Comparison of ENCODE assay signal across 1 cellular context in the genomic region with DNA sequence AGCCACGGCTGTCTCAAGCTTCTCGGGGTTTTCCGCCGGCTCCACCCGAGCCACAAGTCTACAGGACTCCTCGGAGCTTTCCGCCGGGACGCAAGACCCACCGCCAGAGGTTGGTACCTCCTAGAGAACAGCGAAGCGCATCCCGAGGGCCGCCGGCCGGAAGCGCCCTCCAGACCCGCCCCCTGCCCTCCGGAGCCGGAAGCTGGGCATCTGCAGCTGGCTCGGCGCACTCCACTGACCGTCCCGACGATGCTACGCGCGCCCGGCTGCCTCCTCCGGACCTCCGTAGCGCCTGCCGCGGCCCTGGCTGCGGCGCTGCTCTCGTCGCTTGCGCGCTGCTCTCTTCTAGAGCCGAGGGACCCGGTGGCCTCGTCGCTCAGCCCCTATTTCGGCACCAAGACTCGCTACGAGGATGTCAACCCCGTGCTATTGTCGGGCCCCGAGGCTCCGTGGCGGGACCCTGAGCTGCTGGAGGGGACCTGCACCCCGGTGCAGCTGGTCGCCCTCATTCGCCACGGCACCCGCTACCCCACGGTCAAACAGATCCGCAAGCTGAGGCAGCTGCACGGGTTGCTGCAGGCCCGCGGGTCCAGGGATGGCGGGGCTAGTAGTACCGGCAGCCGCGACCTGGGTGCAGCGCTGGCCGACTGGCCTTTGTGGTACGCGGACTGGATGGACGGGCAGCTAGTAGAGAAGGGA.
TF ChIP-seq lines count a peak whose summit lies in the region.

A gene with protein sequence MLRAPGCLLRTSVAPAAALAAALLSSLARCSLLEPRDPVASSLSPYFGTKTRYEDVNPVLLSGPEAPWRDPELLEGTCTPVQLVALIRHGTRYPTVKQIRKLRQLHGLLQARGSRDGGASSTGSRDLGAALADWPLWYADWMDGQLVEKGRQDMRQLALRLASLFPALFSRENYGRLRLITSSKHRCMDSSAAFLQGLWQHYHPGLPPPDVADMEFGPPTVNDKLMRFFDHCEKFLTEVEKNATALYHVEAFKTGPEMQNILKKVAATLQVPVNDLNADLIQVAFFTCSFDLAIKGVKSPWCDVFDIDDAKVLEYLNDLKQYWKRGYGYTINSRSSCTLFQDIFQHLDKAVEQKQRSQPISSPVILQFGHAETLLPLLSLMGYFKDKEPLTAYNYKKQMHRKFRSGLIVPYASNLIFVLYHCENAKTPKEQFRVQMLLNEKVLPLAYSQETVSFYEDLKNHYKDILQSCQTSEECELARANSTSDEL (plus strand): TSS at position 227 of the 699 bp plus-strand sequence. CDS start 23 bp downstream, at position 250.

TF ChIP-seq in HepG2, 621 proteins besides CTCF, POLR2A, EP300 and RAD21 (continued from another document and continues in another):
- peak; percentile 94 for TF ChIP-seq MTF2 (CRISPR knock-in tag; IDR thresholded peaks at IDR 0.05; ENCODE audit: borderline replicate concordance)
- TF ChIP-seq NONO (IDR thresholded peaks at IDR 0.05) = no peak
- TF ChIP-seq NONO (CRISPR knock-in tag; conservative IDR thresholded peaks at IDR 0.05) = peak; percentile 51
- TF ChIP-seq ZNF556 (CRISPR knock-in tag; IDR thresholded peaks at IDR 0.05; ENCODE audit: borderline replicate concordance) = peak; percentile 72; the same call in 1 of the 2 replicates
- TF ChIP-seq KLF16 (CRISPR knock-in tag; IDR thresholded peaks at IDR 0.05) = peak in 1 of 2 experiments; percentile 76; a peak in 2 of 4 replicates
- TF ChIP-seq, protein P1, sequence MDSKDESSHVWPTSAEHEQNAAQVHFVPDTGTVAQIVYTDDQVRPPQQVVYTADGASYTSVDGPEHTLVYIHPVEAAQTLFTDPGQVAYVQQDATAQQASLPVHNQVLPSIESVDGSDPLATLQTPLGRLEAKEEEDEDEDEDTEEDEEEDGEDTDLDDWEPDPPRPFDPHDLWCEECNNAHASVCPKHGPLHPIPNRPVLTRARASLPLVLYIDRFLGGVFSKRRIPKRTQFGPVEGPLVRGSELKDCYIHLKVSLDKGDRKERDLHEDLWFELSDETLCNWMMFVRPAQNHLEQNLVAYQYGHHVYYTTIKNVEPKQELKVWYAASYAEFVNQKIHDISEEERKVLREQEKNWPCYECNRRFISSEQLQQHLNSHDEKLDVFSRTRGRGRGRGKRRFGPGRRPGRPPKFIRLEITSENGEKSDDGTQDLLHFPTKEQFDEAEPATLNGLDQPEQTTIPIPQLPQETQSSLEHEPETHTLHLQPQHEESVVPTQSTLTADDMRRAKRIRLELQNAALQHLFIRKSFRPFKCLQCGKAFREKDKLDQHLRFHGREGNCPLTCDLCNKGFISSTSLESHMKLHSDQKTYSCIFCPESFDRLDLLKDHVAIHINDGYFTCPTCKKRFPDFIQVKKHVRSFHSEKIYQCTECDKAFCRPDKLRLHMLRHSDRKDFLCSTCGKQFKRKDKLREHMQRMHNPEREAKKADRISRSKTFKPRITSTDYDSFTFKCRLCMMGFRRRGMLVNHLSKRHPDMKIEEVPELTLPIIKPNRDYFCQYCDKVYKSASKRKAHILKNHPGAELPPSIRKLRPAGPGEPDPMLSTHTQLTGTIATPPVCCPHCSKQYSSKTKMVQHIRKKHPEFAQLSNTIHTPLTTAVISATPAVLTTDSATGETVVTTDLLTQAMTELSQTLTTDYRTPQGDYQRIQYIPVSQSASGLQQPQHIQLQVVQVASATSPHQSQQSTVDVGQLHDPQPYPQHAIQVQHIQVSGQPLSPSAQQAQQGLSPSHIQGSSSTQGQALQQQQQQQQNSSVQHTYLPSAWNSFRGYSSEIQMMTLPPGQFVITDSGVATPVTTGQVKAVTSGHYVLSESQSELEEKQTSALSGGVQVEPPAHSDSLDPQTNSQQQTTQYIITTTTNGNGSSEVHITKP (CRISPR knock-in tag; IDR thresholded peaks at IDR 0.05; ENCODE audit: low read depth) = peak; percentile 30
- TF ChIP-seq KDM2A (CRISPR knock-in tag; IDR thresholded peaks at IDR 0.05; ENCODE audit: borderline replicate concordance, low read depth) = peak; percentile 86
- no peak for TF ChIP-seq ZKSCAN5 (CRISPR knock-in tag; IDR thresholded peaks at IDR 0.05)
- no peak for TF ChIP-seq ISL2 (CRISPR knock-in tag; IDR thresholded peaks at IDR 0.05)
- peak; percentile 39; the same call in 1 of the 2 replicates for TF ChIP-seq RARA (CRISPR knock-in tag; IDR thresholded peaks at IDR 0.05)
- TF ChIP-seq, protein P2, sequence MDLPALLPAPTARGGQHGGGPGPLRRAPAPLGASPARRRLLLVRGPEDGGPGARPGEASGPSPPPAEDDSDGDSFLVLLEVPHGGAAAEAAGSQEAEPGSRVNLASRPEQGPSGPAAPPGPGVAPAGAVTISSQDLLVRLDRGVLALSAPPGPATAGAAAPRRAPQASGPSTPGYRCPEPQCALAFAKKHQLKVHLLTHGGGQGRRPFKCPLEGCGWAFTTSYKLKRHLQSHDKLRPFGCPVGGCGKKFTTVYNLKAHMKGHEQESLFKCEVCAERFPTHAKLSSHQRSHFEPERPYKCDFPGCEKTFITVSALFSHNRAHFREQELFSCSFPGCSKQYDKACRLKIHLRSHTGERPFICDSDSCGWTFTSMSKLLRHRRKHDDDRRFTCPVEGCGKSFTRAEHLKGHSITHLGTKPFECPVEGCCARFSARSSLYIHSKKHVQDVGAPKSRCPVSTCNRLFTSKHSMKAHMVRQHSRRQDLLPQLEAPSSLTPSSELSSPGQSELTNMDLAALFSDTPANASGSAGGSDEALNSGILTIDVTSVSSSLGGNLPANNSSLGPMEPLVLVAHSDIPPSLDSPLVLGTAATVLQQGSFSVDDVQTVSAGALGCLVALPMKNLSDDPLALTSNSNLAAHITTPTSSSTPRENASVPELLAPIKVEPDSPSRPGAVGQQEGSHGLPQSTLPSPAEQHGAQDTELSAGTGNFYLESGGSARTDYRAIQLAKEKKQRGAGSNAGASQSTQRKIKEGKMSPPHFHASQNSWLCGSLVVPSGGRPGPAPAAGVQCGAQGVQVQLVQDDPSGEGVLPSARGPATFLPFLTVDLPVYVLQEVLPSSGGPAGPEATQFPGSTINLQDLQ (CRISPR knock-in tag; IDR thresholded peaks at IDR 0.05) = peak; percentile 75
- no peak for TF ChIP-seq FOXJ3 (CRISPR knock-in tag; IDR thresholded peaks at IDR 0.05; ENCODE audit: borderline replicate concordance)
- peak; percentile 57; the same call in 1 of the 2 replicates for TF ChIP-seq CBFB (CRISPR knock-in tag; IDR thresholded peaks at IDR 0.05)
- TF ChIP-seq HNRNPLL (IDR thresholded peaks at IDR 0.05; ENCODE audit: low read depth, low read length, poor library complexity, severe bottlenecking) = peak; percentile 78
- TF ChIP-seq ZNF572 (CRISPR knock-in tag; IDR thresholded peaks at IDR 0.05) = peak; percentile 92
- TF ChIP-seq, protein P3, sequence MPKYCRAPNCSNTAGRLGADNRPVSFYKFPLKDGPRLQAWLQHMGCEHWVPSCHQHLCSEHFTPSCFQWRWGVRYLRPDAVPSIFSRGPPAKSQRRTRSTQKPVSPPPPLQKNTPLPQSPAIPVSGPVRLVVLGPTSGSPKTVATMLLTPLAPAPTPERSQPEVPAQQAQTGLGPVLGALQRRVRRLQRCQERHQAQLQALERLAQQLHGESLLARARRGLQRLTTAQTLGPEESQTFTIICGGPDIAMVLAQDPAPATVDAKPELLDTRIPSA (CRISPR knock-in tag; IDR thresholded peaks at IDR 0.05; ENCODE audit: borderline replicate concordance) = peak; percentile 80; the same call in 1 of the 2 replicates
- TF ChIP-seq ZKSCAN1 (IDR thresholded peaks at IDR 0.05; ENCODE audit: low read length) = no peak
- TF ChIP-seq ZNF605 (CRISPR knock-in tag; IDR thresholded peaks at IDR 0.05) = peak; percentile 70
- TF ChIP-seq PAX8 (CRISPR knock-in tag; IDR thresholded peaks at IDR 0.05; ENCODE audit: borderline replicate concordance) = no peak; the same call in 1 of the 2 replicates
- TF ChIP-seq PHF8 (CRISPR knock-in tag; IDR thresholded peaks at IDR 0.05) = peak; percentile 93
- TF ChIP-seq BRD4 (CRISPR knock-in tag; IDR thresholded peaks at IDR 0.05) = no peak
- TF ChIP-seq, protein P4, sequence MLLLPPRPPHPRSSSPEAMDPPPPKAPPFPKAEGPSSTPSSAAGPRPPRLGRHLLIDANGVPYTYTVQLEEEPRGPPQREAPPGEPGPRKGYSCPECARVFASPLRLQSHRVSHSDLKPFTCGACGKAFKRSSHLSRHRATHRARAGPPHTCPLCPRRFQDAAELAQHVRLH (CRISPR knock-in tag; IDR thresholded peaks at IDR 0.05; ENCODE audit: borderline replicate concordance, low read depth) = peak; percentile 52; the same call in 1 of the 2 replicates
- peak; percentile 46; the same call in 1 of the 2 replicates for TF ChIP-seq ARNTL (CRISPR knock-in tag; IDR thresholded peaks at IDR 0.05)
- no peak for TF ChIP-seq TBP (CRISPR knock-in tag; IDR thresholded peaks at IDR 0.05)
- peak; percentile 80; the same call in 1 of the 2 replicates for TF ChIP-seq ZNF761 (CRISPR knock-in tag; conservative IDR thresholded peaks at IDR 0.05)
- 0 out of 2 replicates have a peak, but pooled peaks have one; percentile 15 for TF ChIP-seq ZBTB20 (CRISPR knock-in tag; IDR thresholded peaks at IDR 0.05; ENCODE audit: borderline replicate concordance, low read depth)
- no peak for TF ChIP-seq IKZF1 (IDR thresholded peaks at IDR 0.05)
- TF ChIP-seq, protein P5, sequence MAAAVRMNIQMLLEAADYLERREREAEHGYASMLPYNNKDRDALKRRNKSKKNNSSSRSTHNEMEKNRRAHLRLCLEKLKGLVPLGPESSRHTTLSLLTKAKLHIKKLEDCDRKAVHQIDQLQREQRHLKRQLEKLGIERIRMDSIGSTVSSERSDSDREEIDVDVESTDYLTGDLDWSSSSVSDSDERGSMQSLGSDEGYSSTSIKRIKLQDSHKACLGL (CRISPR knock-in tag; IDR thresholded peaks at IDR 0.05) = peak; percentile 78
- peak; percentile 81 for TF ChIP-seq YEATS4 (CRISPR knock-in tag; IDR thresholded peaks at IDR 0.05; ENCODE audit: borderline replicate concordance)
- TF ChIP-seq, protein P6, sequence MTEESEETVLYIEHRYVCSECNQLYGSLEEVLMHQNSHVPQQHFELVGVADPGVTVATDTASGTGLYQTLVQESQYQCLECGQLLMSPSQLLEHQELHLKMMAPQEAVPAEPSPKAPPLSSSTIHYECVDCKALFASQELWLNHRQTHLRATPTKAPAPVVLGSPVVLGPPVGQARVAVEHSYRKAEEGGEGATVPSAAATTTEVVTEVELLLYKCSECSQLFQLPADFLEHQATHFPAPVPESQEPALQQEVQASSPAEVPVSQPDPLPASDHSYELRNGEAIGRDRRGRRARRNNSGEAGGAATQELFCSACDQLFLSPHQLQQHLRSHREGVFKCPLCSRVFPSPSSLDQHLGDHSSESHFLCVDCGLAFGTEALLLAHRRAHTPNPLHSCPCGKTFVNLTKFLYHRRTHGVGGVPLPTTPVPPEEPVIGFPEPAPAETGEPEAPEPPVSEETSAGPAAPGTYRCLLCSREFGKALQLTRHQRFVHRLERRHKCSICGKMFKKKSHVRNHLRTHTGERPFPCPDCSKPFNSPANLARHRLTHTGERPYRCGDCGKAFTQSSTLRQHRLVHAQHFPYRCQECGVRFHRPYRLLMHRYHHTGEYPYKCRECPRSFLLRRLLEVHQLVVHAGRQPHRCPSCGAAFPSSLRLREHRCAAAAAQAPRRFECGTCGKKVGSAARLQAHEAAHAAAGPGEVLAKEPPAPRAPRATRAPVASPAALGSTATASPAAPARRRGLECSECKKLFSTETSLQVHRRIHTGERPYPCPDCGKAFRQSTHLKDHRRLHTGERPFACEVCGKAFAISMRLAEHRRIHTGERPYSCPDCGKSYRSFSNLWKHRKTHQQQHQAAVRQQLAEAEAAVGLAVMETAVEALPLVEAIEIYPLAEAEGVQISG (CRISPR knock-in tag; IDR thresholded peaks at IDR 0.05) = peak; percentile 92
- TF ChIP-seq MTA3 (CRISPR knock-in tag; IDR thresholded peaks at IDR 0.05) = no peak
- TF ChIP-seq TMF1 (CRISPR knock-in tag; IDR thresholded peaks at IDR 0.05; ENCODE audit: low read depth) = peak; percentile 50; the same call in 1 of the 2 replicates
- TF ChIP-seq, protein P7, sequence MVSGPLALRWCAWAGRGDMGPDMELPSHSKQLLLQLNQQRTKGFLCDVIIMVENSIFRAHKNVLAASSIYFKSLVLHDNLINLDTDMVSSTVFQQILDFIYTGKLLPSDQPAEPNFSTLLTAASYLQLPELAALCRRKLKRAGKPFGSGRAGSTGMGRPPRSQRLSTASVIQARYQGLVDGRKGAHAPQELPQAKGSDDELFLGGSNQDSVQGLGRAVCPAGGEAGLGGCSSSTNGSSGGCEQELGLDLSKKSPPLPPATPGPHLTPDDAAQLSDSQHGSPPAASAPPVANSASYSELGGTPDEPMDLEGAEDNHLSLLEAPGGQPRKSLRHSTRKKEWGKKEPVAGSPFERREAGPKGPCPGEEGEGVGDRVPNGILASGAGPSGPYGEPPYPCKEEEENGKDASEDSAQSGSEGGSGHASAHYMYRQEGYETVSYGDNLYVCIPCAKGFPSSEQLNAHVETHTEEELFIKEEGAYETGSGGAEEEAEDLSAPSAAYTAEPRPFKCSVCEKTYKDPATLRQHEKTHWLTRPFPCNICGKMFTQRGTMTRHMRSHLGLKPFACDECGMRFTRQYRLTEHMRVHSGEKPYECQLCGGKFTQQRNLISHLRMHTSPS (CRISPR knock-in tag; IDR thresholded peaks at IDR 0.05; ENCODE audit: low read depth) = peak; percentile 76
- peak; percentile 62 for TF ChIP-seq YY1 (IDR thresholded peaks at IDR 0.05; ENCODE audit: insufficient read depth, insufficient replicate concordance, low read depth, low read length)
- peak; percentile 51; the same call in 1 of the 2 replicates for TF ChIP-seq CCDC6 (CRISPR knock-in tag; IDR thresholded peaks at IDR 0.05)
- TF ChIP-seq, protein P8, sequence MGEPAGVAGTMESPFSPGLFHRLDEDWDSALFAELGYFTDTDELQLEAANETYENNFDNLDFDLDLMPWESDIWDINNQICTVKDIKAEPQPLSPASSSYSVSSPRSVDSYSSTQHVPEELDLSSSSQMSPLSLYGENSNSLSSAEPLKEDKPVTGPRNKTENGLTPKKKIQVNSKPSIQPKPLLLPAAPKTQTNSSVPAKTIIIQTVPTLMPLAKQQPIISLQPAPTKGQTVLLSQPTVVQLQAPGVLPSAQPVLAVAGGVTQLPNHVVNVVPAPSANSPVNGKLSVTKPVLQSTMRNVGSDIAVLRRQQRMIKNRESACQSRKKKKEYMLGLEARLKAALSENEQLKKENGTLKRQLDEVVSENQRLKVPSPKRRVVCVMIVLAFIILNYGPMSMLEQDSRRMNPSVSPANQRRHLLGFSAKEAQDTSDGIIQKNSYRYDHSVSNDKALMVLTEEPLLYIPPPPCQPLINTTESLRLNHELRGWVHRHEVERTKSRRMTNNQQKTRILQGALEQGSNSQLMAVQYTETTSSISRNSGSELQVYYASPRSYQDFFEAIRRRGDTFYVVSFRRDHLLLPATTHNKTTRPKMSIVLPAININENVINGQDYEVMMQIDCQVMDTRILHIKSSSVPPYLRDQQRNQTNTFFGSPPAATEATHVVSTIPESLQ (CRISPR knock-in tag; conservative IDR thresholded peaks at IDR 0.05) = peak; percentile 61; the same call in 1 of the 2 replicates
- peak; percentile 95 for TF ChIP-seq HDAC1 (CRISPR knock-in tag; IDR thresholded peaks at IDR 0.05)
- peak; percentile 40; the same call in 1 of the 2 replicates for TF ChIP-seq ZNF121 (CRISPR knock-in tag; IDR thresholded peaks at IDR 0.05)
- no peak for TF ChIP-seq FOXM1 (CRISPR knock-in tag; IDR thresholded peaks at IDR 0.05)
- TF ChIP-seq GTF3A (CRISPR knock-in tag; conservative IDR thresholded peaks at IDR 0.05) = 0 out of 2 replicates have a peak, but pooled peaks have one; percentile 47
- TF ChIP-seq ZNF766 (CRISPR knock-in tag; IDR thresholded peaks at IDR 0.05; ENCODE audit: borderline replicate concordance) = no peak
- 0 out of 2 replicates have a peak, but pooled peaks have one; percentile 77 for TF ChIP-seq ARHGAP35 (CRISPR knock-in tag; IDR thresholded peaks at IDR 0.05; ENCODE audit: borderline replicate concordance)
- no peak for TF ChIP-seq ZNF264 (CRISPR knock-in tag; IDR thresholded peaks at IDR 0.05)
- TF ChIP-seq SAP130 (CRISPR knock-in tag; IDR thresholded peaks at IDR 0.05; ENCODE audit: low read depth) = peak; percentile 88
- peak; percentile 82 for TF ChIP-seq ZFY (CRISPR knock-in tag; IDR thresholded peaks at IDR 0.05)
- TF ChIP-seq ZNF225 (CRISPR knock-in tag; IDR thresholded peaks at IDR 0.05) = peak; percentile 59
- peak; percentile 84 for TF ChIP-seq ZNF607 (CRISPR knock-in tag; IDR thresholded peaks at IDR 0.05; ENCODE audit: borderline replicate concordance)
- TF ChIP-seq ZNF746 (CRISPR knock-in tag; IDR thresholded peaks at IDR 0.05) = no peak
